20 cellular contexts compared by ENCODE assay signal in genomic region chr5:141517321-141517720, GRCh38. TPM values are rescaled to one million over a fixed set of nuclear protein-coding genes. Genes with fewer than 3 reads are reported as not detected.
DNase-seq lines count a peak whose midpoint lies in the region; ATAC-seq and TF ChIP-seq lines count a peak whose summit lies in the region.
"Had no signal": no experiment of that assay in that cellular context is flagged by ENCODE, and none has a peak within 500 bp of the region (broad histone marks: within the 10 kb centered on the region; RNA-seq: fewer than 3 reads in every experiment).

No MANE protein-coding gene starts in this region.

- H3K36me3 ChIP-seq in neuronal stem cell (replicated peaks in 1 of 2; ENCODE audit: control insufficient read depth in 2 of 2, insufficient read depth in 2 of 2, low read length in 2 of 2) (peaks cover 13 to 67% of the 10 kb centered on the region in 2 donors), upper lobe of left lung (peaks cover 2 to 58% (median 25%) of the 10 kb centered on the region in 4 donors)

- peak overlapping the region; percentile 12 for H3K18ac ChIP-seq in neuronal stem cell (ENCODE audit: low read length)

- no peak overlapping the region for H2AK5ac ChIP-seq in neuronal stem cell (ENCODE audit: low read depth, low read length)

- H3K23ac ChIP-seq in neuronal stem cell (ENCODE audit: low read depth, low read length, poor library complexity): no peak overlapping the region

- no peak overlapping the region for H2BK12ac ChIP-seq in neuronal stem cell (ENCODE audit: low read length)

- TF ChIP-seq CTCF in upper lobe of left lung (IDR thresholded peaks at IDR 0.05) (no peak), GM10248 (IDR thresholded peaks at IDR 0.05; ENCODE audit: control extremely low read depth, extremely low read depth, low read depth, missing control alignments) (no peak)

- POLR2A ChIA-PET in GM10248 (lab: Yijun Ruan, JAX): no interaction called here

- TF ChIP-seq EP300 in upper lobe of left lung (IDR thresholded peaks at IDR 0.05): no peak

- WGBS in neuronal stem cell (ENCODE audit: extremely low coverage in 2 of 2, insufficient read length in 2 of 2, insufficient replicate concordance in 1 of 2), 2 donors: no CpG with 5 or more reads among the region's 8 CpGs
- WGBS in upper lobe of left lung, 2 donors: 77 to 83% methylated on average over 8 of the region's 8 CpGs

- no peaks in the 10 kb centered on the region for H3K79me1 ChIP-seq in neuronal stem cell (ENCODE audit: low read depth, low read length)

- peak overlapping the region; percentile 3 for H4K91ac ChIP-seq in neuronal stem cell (ENCODE audit: low read depth, low read length, poor library complexity)

- no peak for ATAC-seq in upper lobe of left lung (ENCODE audit: low FRiP score in 2 of 2)
- ATAC-seq: activated CD8-positive, alpha-beta T cell treated with anti-CD3 and anti-CD28 coated beads, Interleukin-2, amount 10 ng/mL, durations not matched to agents 7 days and 5 days; activated T-helper 17 cell treated with anti-CD3 and anti-CD28 coated beads, Interleukin-2, amount 50 U/mL, for 72 hours; CD8-positive, alpha-beta T cell; HCT116; right lobe of liver had no signal

- peak; percentile 13 for DNase-seq in activated CD8-positive, alpha-beta memory T cell treated with anti-CD3 and anti-CD28 coated beads, Interleukin-2, amount 50 U/mL, for 48 hours
- DNase-seq in activated CD8-positive, alpha-beta memory T cell treated with anti-CD3 and anti-CD28 coated beads, Interleukin-2, amount 50 U/mL, for 4 hours: no peak
- DNase-seq in caudate nucleus (lab: John Stamatoyannopoulos, UW): peak in 1 of 61 donors; percentile 32
- no peak for DNase-seq in neuronal stem cell (ENCODE audit: low spot score)
- DNase-seq in upper lobe of left lung: no peak
- no peak for DNase-seq in activated CD4-positive, CD25-positive, alpha-beta regulatory T cell (lab: John Stamatoyannopoulos, UW)
- DNase-seq in NCI-H748 (lab: John Stamatoyannopoulos, UW; ENCODE audit: unreplicated experiment): no peak
- DNase-seq in GM10248 (ENCODE audit: extremely low spot score): no peak
- DNase-seq: activated CD8-positive, alpha-beta T cell treated with anti-CD3 and anti-CD28 coated beads, Interleukin-2, amount 10 ng/mL, durations not matched to agents 7 days and 5 days; CD8-positive, alpha-beta T cell; central memory CD4-positive, alpha-beta T cell; effector CD8-positive, alpha-beta T cell; NCI-H187 treated with DMSO at 0.1 percent for 48 hours; NCI-H510A had no signal

- H4K8ac ChIP-seq in neuronal stem cell (ENCODE audit: low read depth, low read length): no peak overlapping the region

- H3K27ac ChIP-seq in caudate nucleus (ENCODE audit: low read depth, low read length): peak overlapping the region; percentile 41
- no peak overlapping the region for H3K27ac ChIP-seq in neuronal stem cell (replicated peaks; ENCODE audit: low read length)
- H3K27ac ChIP-seq in upper lobe of left lung: peak overlapping the region in 3 of 4 donors; percentile 49 to 92 (median 57)
- H3K27ac ChIP-seq: right lobe of liver had no signal

- no peak overlapping the region for H3K9ac ChIP-seq in neuronal stem cell (ENCODE audit: low read depth, low read length, poor library complexity)

- no peak overlapping the region for H3K4ac ChIP-seq in neuronal stem cell (ENCODE audit: low read length)

- no peak overlapping the region for H2BK15ac ChIP-seq in neuronal stem cell (ENCODE audit: low read length)

- no peak overlapping the region for H3K4me2 ChIP-seq in neuronal stem cell (ENCODE audit: insufficient read depth, low read length, poor library complexity, severe bottlenecking)

- no peak overlapping the region for H2BK120ac ChIP-seq in neuronal stem cell (ENCODE audit: low read depth, low read length)

- H3K9me3 ChIP-seq in neuronal stem cell (replicated peaks in 1 of 2; ENCODE audit: control insufficient read depth in 2 of 2, insufficient read depth in 1 of 2, low read depth in 1 of 2, low read length in 2 of 2): peaks cover 0 to 19% of the 10 kb centered on the region in 2 donors
- H3K9me3 ChIP-seq in upper lobe of left lung: no peaks in the 10 kb centered on the region
- H3K9me3 ChIP-seq: right lobe of liver, tibial nerve had no signal

- H2BK5ac ChIP-seq in neuronal stem cell (ENCODE audit: low read length): no peak overlapping the region

- H3K4me1 ChIP-seq in neuronal stem cell (ENCODE audit: control insufficient read depth in 2 of 2, insufficient read depth in 1 of 2, low read depth in 1 of 2, low read length in 2 of 2) (peaks cover 35 to 36% of the 10 kb centered on the region in 2 donors), upper lobe of left lung (peaks cover 68 to 90% (median 78%) of the 10 kb centered on the region in 4 donors)

- CTCF ChIA-PET in GM10248 (lab: Yijun Ruan, JAX): interaction anchor here (1.2 to 14.8 kb wide), 6 partner anchors 6 to 101 kb away, joined by 3 to 214 read pairs (median 34); partner anchors contain the start of genes PCDHGA10, PCDHGA11 and PCDHGB7

- H3K4me3 ChIP-seq in neuronal stem cell (ENCODE audit: low read length in 2 of 2) (no peak overlapping the region), upper lobe of left lung (no peak overlapping the region)
- H3K4me3 ChIP-seq: lung, MG63, right lobe of liver, tibial nerve had no signal

- H2AFZ ChIP-seq in neuronal stem cell (ENCODE audit: low read length): no peak overlapping the region

- no peak overlapping the region for H3K14ac ChIP-seq in neuronal stem cell (ENCODE audit: low read length)

- TF ChIP-seq POLR2A in upper lobe of left lung (IDR thresholded peaks at IDR 0.05): no peak

- H3K27me3 ChIP-seq in neuronal stem cell (ENCODE audit: control insufficient read depth in 3 of 3, insufficient read depth in 3 of 3, low read depth in 1 of 3, low read length in 3 of 3) (no peaks in the 10 kb centered on the region), upper lobe of left lung (no peaks in the 10 kb centered on the region)
- H3K27me3 ChIP-seq: MG63, right lobe of liver, tibial nerve had no signal

RNA-seq across cellular contexts. Expression of gene PCDHGC5, which starts 28.4 kb away (rescaled TPM):
- 1.1 TPM for polyA plus RNA-seq in neuronal stem cell (2013, experiment 1 of 2)
- 1.1 TPM for polyA plus RNA-seq in neuronal stem cell (2013, experiment 2 of 2)
- total RNA-seq in upper lobe of left lung: 10 to 100 TPM in 1 of 6 donors, 1 to 10 TPM in 3, under 1 TPM in 2; 0.61 to 11.5 (median 1.4) TPM
- total RNA-seq: activated CD8-positive, alpha-beta T cell treated with anti-CD3 and anti-CD28 coated beads, Interleukin-2, amount 10 ng/mL, durations not matched to agents 7 days and 5 days; activated T-helper 17 cell treated with anti-CD3 and anti-CD28 coated beads, Interleukin-2, amount 50 U/mL, for 72 hours; CD8-positive, alpha-beta T cell had no signal

RNA-seq across cellular contexts. Expression of gene PCDHGC4, which starts 32.5 kb away (rescaled TPM):
- polyA plus RNA-seq in neuronal stem cell (2013, experiment 1 of 2): 12.3 TPM
- 11.6 TPM for polyA plus RNA-seq in neuronal stem cell (2013, experiment 2 of 2)
- total RNA-seq in upper lobe of left lung: 10 to 100 TPM in 1 of 6 donors, 1 to 10 TPM in 4, under 1 TPM in 1; 0.69 to 24.7 (median 1.8) TPM
- total RNA-seq: activated CD8-positive, alpha-beta T cell treated with anti-CD3 and anti-CD28 coated beads, Interleukin-2, amount 10 ng/mL, durations not matched to agents 7 days and 5 days; activated T-helper 17 cell treated with anti-CD3 and anti-CD28 coated beads, Interleukin-2, amount 50 U/mL, for 72 hours; CD8-positive, alpha-beta T cell had no signal

RNA-seq across cellular contexts. Expression of gene PCDHGC3, which starts 41.6 kb away (rescaled TPM):
- polyA plus RNA-seq in neuronal stem cell (2013, experiment 1 of 2): 113 TPM
- polyA plus RNA-seq in neuronal stem cell (2013, experiment 2 of 2): 116 TPM
- total RNA-seq in upper lobe of left lung: 100 to 1,000 TPM in 1 of 6 donors, 10 to 100 TPM in 5; 26.4 to 116 (median 50.1) TPM
- total RNA-seq: activated CD8-positive, alpha-beta T cell treated with anti-CD3 and anti-CD28 coated beads, Interleukin-2, amount 10 ng/mL, durations not matched to agents 7 days and 5 days; CD8-positive, alpha-beta T cell had no signal
